ENCODE assay signal across 8 cellular contexts in genomic region chr5:135569755-135570452, GRCh38. TPM values are rescaled to one million over a fixed set of nuclear protein-coding genes. Genes with fewer than 3 reads are reported as not detected.
DNase-seq lines count a peak whose midpoint lies in the region; ATAC-seq and TF ChIP-seq lines count a peak whose summit lies in the region.

No MANE protein-coding gene starts in this region.

- H3K9me3 ChIP-seq in A673 (ENCODE audit: low read depth, low read length, poor library complexity, severe bottlenecking) (no peaks in the 10 kb centered on the region), sigmoid colon (no peaks in the 10 kb centered on the region)

- H3K27me3 Mint-ChIP-seq in endothelial cell (ENCODE audit: unreplicated experiment) (peaks cover 5% of the 10 kb centered on the region), progenitor cell of endocrine pancreas (peaks cover 55% of the 10 kb centered on the region)

- no TSS peak for BruUV-seq in A673 (replicated peaks; lab: Mats Ljungman, UMichigan)

- 32 to 53% methylated on average over 10 of the region's 10 CpGs for WGBS in sigmoid colon, 2 donors

- TF ChIP-seq EP300 in sigmoid colon (IDR thresholded peaks at IDR 0.05): no peak

- intact Hi-C loops in A673 (cut with micrococcal nuclease; ENCODE audit: unreplicated experiment) (no loop called here), sigmoid colon (cut with DNase I) (loop anchor here (10.0 kb wide), 1 partner anchor 645 kb away; no protein-coding TSS in a partner anchor)

- peak; percentile 64 for DNase-seq in A673 (ENCODE audit: low spot score)
- DNase-seq in NCI-H345 treated with DMSO at 0.1 percent for 48 hours (lab: John Stamatoyannopoulos, UW; ENCODE audit: unreplicated experiment): peak; percentile 29
- DNase-seq in endothelial cell (ENCODE audit: low spot score): peak; percentile 72
- peak; percentile 33 for DNase-seq in progenitor cell of endocrine pancreas (ENCODE audit: low spot score, unreplicated experiment)
- no peak for DNase-seq in sigmoid colon

- no peak overlapping the region for H3K27ac ChIP-seq in A673 (ENCODE audit: low read depth, low read length, poor library complexity, severe bottlenecking)
- no peak overlapping the region for H3K27ac ChIP-seq in sigmoid colon

- H3K27me3 ChIP-seq in A673 (replicated peaks; ENCODE audit: insufficient read depth, low read depth, low read length, poor library complexity): peaks cover 4% of the 10 kb centered on the region
- peaks cover 0 to 10% (median 0%) of the 10 kb centered on the region in 3 donors for H3K27me3 ChIP-seq in sigmoid colon

- H3K4me3 Mint-ChIP-seq in endothelial cell (ENCODE audit: unreplicated experiment): no peak overlapping the region
- no peak overlapping the region for H3K4me3 Mint-ChIP-seq in progenitor cell of endocrine pancreas (ENCODE audit: low read depth)

- CTCF ChIA-PET in A673 (lab: Charles Lee): interaction anchor here (1.0 to 1.1 kb wide), 2 partner anchors 9 to 159 kb away, joined by 3 read pairs; no protein-coding TSS in a partner anchor

- no peaks in the 10 kb centered on the region for H3K36me3 ChIP-seq in A673 (ENCODE audit: insufficient read depth, low read length, poor library complexity, severe bottlenecking)
- H3K36me3 ChIP-seq in sigmoid colon: no peaks in the 10 kb centered on the region

- TF ChIP-seq CTCF in A673 (conservative IDR thresholded peaks at IDR 0.05; ENCODE audit: low read depth, low read length) (peak; percentile 56), GM12873 (IDR thresholded peaks at IDR 0.05; ENCODE audit: insufficient read depth, low read depth, low read length, missing control alignments) (peak; percentile 67), endothelial cell (IDR thresholded peaks at IDR 0.05; ENCODE audit: unreplicated experiment) (peak; percentile 44), progenitor cell of endocrine pancreas (IDR thresholded peaks at IDR 0.05; ENCODE audit: unreplicated experiment) (peak; percentile 61), sigmoid colon (IDR thresholded peaks at IDR 0.05) (no peak)

- no peak for ATAC-seq in HG03432 (IDR thresholded peaks at IDR 0.05; ENCODE audit: unreplicated experiment)
- no peak for ATAC-seq in GM21526 (IDR thresholded peaks at IDR 0.05; ENCODE audit: low FRiP score, unreplicated experiment)

- H3K36me3 Mint-ChIP-seq in endothelial cell (ENCODE audit: low read depth, unreplicated experiment) (no peaks in the 10 kb centered on the region), progenitor cell of endocrine pancreas (ENCODE audit: insufficient read depth) (no peaks in the 10 kb centered on the region)

- no peak for TF ChIP-seq POLR2A in sigmoid colon (IDR thresholded peaks at IDR 0.05)

- POLR2A ChIA-PET in A673 (lab: Charles Lee; ENCODE audit: low non-redundant PET): no interaction called here

- peaks cover 5% of the 10 kb centered on the region for H3K4me1 ChIP-seq in A673 (ENCODE audit: insufficient read depth, low read length, poor library complexity, severe bottlenecking)
- H3K4me1 ChIP-seq in sigmoid colon: no peaks in the 10 kb centered on the region

- H3K27ac Mint-ChIP-seq in endothelial cell (ENCODE audit: unreplicated experiment) (no peak overlapping the region), progenitor cell of endocrine pancreas (no peak overlapping the region)

- H3K4me3 ChIP-seq in A673 (ENCODE audit: low read depth, low read length, poor library complexity, severe bottlenecking) (no peak overlapping the region), sigmoid colon (no peak overlapping the region)

- H3K9me3 Mint-ChIP-seq in endothelial cell (ENCODE audit: unreplicated experiment): no peaks in the 10 kb centered on the region
- H3K9me3 Mint-ChIP-seq in progenitor cell of endocrine pancreas (ENCODE audit: low read depth): no peaks in the 10 kb centered on the region

- no peaks in the 10 kb centered on the region for H3K4me1 Mint-ChIP-seq in endothelial cell (ENCODE audit: unreplicated experiment)
- no peaks in the 10 kb centered on the region for H3K4me1 Mint-ChIP-seq in progenitor cell of endocrine pancreas (ENCODE audit: low read depth)

RNA-seq across cellular contexts. Expression of gene CXCL14, which starts 8.9 kb away (rescaled TPM):
- total RNA-seq in A673 (2021) (0.17 TPM in 1 of 2 replicates, not detected in the other), endothelial cell (ENCODE audit: unreplicated experiment) (0.13 TPM), progenitor cell of endocrine pancreas (6.1 and 10.1 TPM in 2 replicates), sigmoid colon (10 to 100 TPM in 2 of 4 donors, 1 to 10 TPM in 2; 2.2 to 16.1 (median 12.3) TPM)
- polyA plus RNA-seq in sigmoid colon: 10 to 100 TPM; 24.5 to 56.7 (median 46.2) TPM

RNA-seq across cellular contexts. Expression of gene NEUROG1, which starts 34.1 kb away (rescaled TPM):
- not detected in 2 replicates for total RNA-seq in A673 (2021)
- total RNA-seq in endothelial cell (ENCODE audit: unreplicated experiment): not detected
- not detected in 2 replicates for total RNA-seq in progenitor cell of endocrine pancreas
- not detected for total RNA-seq in sigmoid colon
- not detected for polyA plus RNA-seq in sigmoid colon

Comparison
In these comparisons a context has a peak if more than half of its experiments do, and no peak if none do; other contexts are left out.
1. CTCF ChIP-seq: peak in A673 (single experiment), GM12873 (single experiment), endothelial cell (single experiment) and progenitor cell of endocrine pancreas (single experiment); none in sigmoid colon (0 of 4).